38 cellular contexts compared by ENCODE assay signal in genomic region chr14:24514209-24514608, GRCh38. TPM values are rescaled to one million over a fixed set of nuclear protein-coding genes. Genes with fewer than 3 reads are reported as not detected.
"Had no signal": no experiment of that assay in that cellular context is flagged by ENCODE, and none has a peak within 500 bp of the region (broad histone marks: within the 10 kb centered on the region; RNA-seq: fewer than 3 reads in every experiment).

No MANE protein-coding gene starts in this region.

- H3K9me3 ChIP-seq: ascending aorta had no signal

- H3K27ac ChIP-seq: ascending aorta, cardiac muscle cell, VCaP had no signal

- DNase-seq: activated B cell treated with CpG ODN at 0.5 μM for 24 hours; activated CD4-positive, alpha-beta memory T cell treated with anti-CD3 and anti-CD28 coated beads for 36 hours; activated CD4-positive, alpha-beta T cell treated with anti-CD3 and anti-CD28 coated beads for 4 hours; activated CD4-positive, alpha-beta T cell treated with anti-CD3 and anti-CD28 coated beads, Interleukin-2, amount 10 ng/mL, durations not matched to agents 24 days and 14 days; activated CD4-positive, alpha-beta T cell treated with anti-CD3 and anti-CD28 coated beads, Interleukin-2, amount 50 U/mL, for 1 hour; activated CD4-positive, alpha-beta T cell treated with anti-CD3 and anti-CD28 coated beads, Interleukin-2, amount 50 U/mL, for 4 hours; activated CD4-positive, CD25-positive, alpha-beta regulatory T cell treated with anti-CD3 and anti-CD28 coated beads, Interleukin-2, amount 50 U/mL, for 72 hours; activated CD8-positive, alpha-beta memory T cell treated with anti-CD3 and anti-CD28 coated beads, Interleukin-2, amount 50 U/mL, for 4 hours; activated CD8-positive, alpha-beta T cell treated with anti-CD3 and anti-CD28 coated beads for 36 hours; activated effector memory CD4-positive, alpha-beta T cell treated with anti-CD3 and anti-CD28 coated beads, Interleukin-2, amount 50 U/mL, for 16 hours; activated naive CD4-positive, alpha-beta T cell treated with anti-CD3 and anti-CD28 coated beads, Interleukin-2, amount 10 ng/mL, durations not matched to agents 7 days and 5 days; activated naive CD4-positive, alpha-beta T cell treated with Interleukin-2 at 50 U/mL for 16 hours; activated naive CD8-positive, alpha-beta T cell treated with anti-CD3 and anti-CD28 coated beads, Interleukin-2, amount 10 ng/mL, durations not matched to agents 7 days and 5 days; activated naive CD8-positive, alpha-beta T cell treated with anti-CD3 and anti-CD28 coated beads, Interleukin-2, amount 50 U/mL, for 24 hours; activated T-cell treated with anti-CD3 and anti-CD28 coated beads for 4 hours; activated T-cell treated with anti-CD3 and anti-CD28 coated beads, Interleukin-2, amount 50 U/mL, for 1 hour; activated T-cell treated with anti-CD3 and anti-CD28 coated beads, Interleukin-2, amount 50 U/mL, for 4 hours; activated T-cell treated with anti-CD3 and anti-CD28 coated beads, Interleukin-2, amount 50 U/mL, for 72 hours; amygdala; anterior cingulate cortex; caudate nucleus; cerebellar nuclear complex; T-helper 2 cell; T-helper 9 cell had no signal

- H3K9me3 Mint-ChIP-seq: activated CD4-positive, alpha-beta memory T cell treated with anti-CD3 and anti-CD28 coated beads for 36 hours; activated naive CD4-positive, alpha-beta T cell treated with anti-CD3 and anti-CD28 coated beads, Interleukin-2, amount 50 U/mL, for 24 hours; activated naive CD8-positive, alpha-beta T cell treated with anti-CD3 and anti-CD28 coated beads, Interleukin-2, amount 50 U/mL, for 24 hours; activated T-cell treated with anti-CD3 and anti-CD28 coated beads, Interleukin-2, amount 50 U/mL, for 4 hours; T-helper 1 cell treated with Interleukin-12 subunit alpha and Interleukin-12 subunit beta and Interleukin-4 antibody, amounts not matched to agents 30 μg/mL and 1 μg/mL, for 36 hours; T-helper 2 cell treated with Interferon-gamma antibody and Interleukin-4, amounts not matched to agents 5 μg/mL and 100 μg/mL, for 36 hours had no signal

- H3K36me3 ChIP-seq: ascending aorta, cardiac muscle cell had no signal

- H3K4me1 ChIP-seq: ascending aorta had no signal

- H3K27me3 ChIP-seq: ascending aorta, cardiac muscle cell had no signal

- H3K4me1 Mint-ChIP-seq: activated B cell treated with CpG ODN at 0.5 μM for 24 hours; activated CD4-positive, alpha-beta T cell treated with anti-CD3 and anti-CD28 coated beads, Interleukin-2, amount 10 ng/mL, durations not matched to agents 24 days and 14 days; activated naive CD4-positive, alpha-beta T cell treated with anti-CD3 and anti-CD28 coated beads, Interleukin-2, amount 10 ng/mL, durations not matched to agents 7 days and 5 days; activated naive CD4-positive, alpha-beta T cell treated with anti-CD3 and anti-CD28 coated beads, Interleukin-2, amount 50 U/mL, for 24 hours; activated naive CD8-positive, alpha-beta T cell treated with anti-CD3 and anti-CD28 coated beads, Interleukin-2, amount 50 U/mL, for 24 hours; activated T-helper 17 cell treated with anti-CD3 and anti-CD28 coated beads, Interleukin-2, amount 50 U/mL, for 72 hours; brain; central memory CD8-positive, alpha-beta T cell had no signal

- H3K36me3 Mint-ChIP-seq: activated CD4-positive, alpha-beta memory T cell treated with anti-CD3 and anti-CD28 coated beads for 36 hours; activated naive CD4-positive, alpha-beta T cell treated with anti-CD3 and anti-CD28 coated beads, Interleukin-2, amount 10 ng/mL, durations not matched to agents 7 days and 5 days; brain had no signal

- H3K4me3 ChIP-seq: ascending aorta, cardiac muscle cell had no signal

- ATAC-seq: activated CD8-positive, alpha-beta T cell treated with anti-CD3 and anti-CD28 coated beads for 36 hours; activated naive CD8-positive, alpha-beta T cell treated with anti-CD3 and anti-CD28 coated beads, Interleukin-2, amount 50 U/mL, for 24 hours; activated T-cell treated with anti-CD3 and anti-CD28 coated beads, Interleukin-2, amount 50 U/mL, for 4 hours; activated T-helper 17 cell treated with anti-CD3 and anti-CD28 coated beads, Interleukin-2, amount 50 U/mL, for 72 hours had no signal

- H3K4me3 Mint-ChIP-seq: activated B cell treated with CpG ODN at 0.5 μM for 24 hours; activated CD4-positive, alpha-beta memory T cell treated with anti-CD3 and anti-CD28 coated beads for 36 hours; activated CD4-positive, alpha-beta T cell treated with anti-CD3 and anti-CD28 coated beads, Interleukin-2, amount 10 ng/mL, durations not matched to agents 24 days and 14 days; activated CD8-positive, alpha-beta T cell treated with anti-CD3 and anti-CD28 coated beads for 36 hours; activated naive CD4-positive, alpha-beta T cell treated with anti-CD3 and anti-CD28 coated beads, Interleukin-2, amount 10 ng/mL, durations not matched to agents 7 days and 5 days; activated naive CD4-positive, alpha-beta T cell treated with anti-CD3 and anti-CD28 coated beads, Interleukin-2, amount 50 U/mL, for 24 hours; activated naive CD8-positive, alpha-beta T cell; activated naive CD8-positive, alpha-beta T cell treated with anti-CD3 and anti-CD28 coated beads, Interleukin-2, amount 10 ng/mL, durations not matched to agents 7 days and 5 days; activated naive CD8-positive, alpha-beta T cell treated with anti-CD3 and anti-CD28 coated beads, Interleukin-2, amount 50 U/mL, for 24 hours; activated T-cell treated with anti-CD3 and anti-CD28 coated beads, Interleukin-2, amount 50 U/mL, for 4 hours; activated T-cell treated with anti-CD3 and anti-CD28 coated beads, Interleukin-2, amount 50 U/mL, for 72 hours; activated T-helper 1 cell treated with anti-CD3 and anti-CD28 coated beads, Interleukin-12 subunit alpha, Interleukin-12 subunit beta, Interleukin-2, Interleukin-4 antibody, amounts not matched to agents 30 ng/mL and 10 ng/mL and 1 ng/mL, durations not matched to agents 14 hours and 24 hours and 36 hours; activated T-helper 17 cell treated with anti-CD3 and anti-CD28 coated beads, Interleukin-2, amount 50 U/mL, for 72 hours; brain; central memory CD8-positive, alpha-beta T cell; T-helper 1 cell treated with Interleukin-12 subunit alpha and Interleukin-12 subunit beta and Interleukin-4 antibody, amounts not matched to agents 30 μg/mL and 1 μg/mL, for 36 hours; T-helper 2 cell treated with Interferon-gamma antibody and Interleukin-4, amounts not matched to agents 5 μg/mL and 100 μg/mL, for 36 hours had no signal

- H3K27ac Mint-ChIP-seq: activated B cell treated with CpG ODN at 0.5 μM for 24 hours; activated CD4-positive, alpha-beta memory T cell treated with anti-CD3 and anti-CD28 coated beads for 36 hours; activated CD4-positive, alpha-beta T cell treated with anti-CD3 and anti-CD28 coated beads, Interleukin-2, amount 10 ng/mL, durations not matched to agents 24 days and 14 days; activated CD8-positive, alpha-beta T cell treated with anti-CD3 and anti-CD28 coated beads for 36 hours; activated naive CD4-positive, alpha-beta T cell treated with anti-CD3 and anti-CD28 coated beads, Interleukin-2, amount 10 ng/mL, durations not matched to agents 7 days and 5 days; activated naive CD4-positive, alpha-beta T cell treated with anti-CD3 and anti-CD28 coated beads, Interleukin-2, amount 50 U/mL, for 24 hours; activated naive CD8-positive, alpha-beta T cell; activated naive CD8-positive, alpha-beta T cell treated with anti-CD3 and anti-CD28 coated beads, Interleukin-2, amount 10 ng/mL, durations not matched to agents 7 days and 5 days; activated naive CD8-positive, alpha-beta T cell treated with anti-CD3 and anti-CD28 coated beads, Interleukin-2, amount 50 U/mL, for 24 hours; activated T-cell treated with anti-CD3 and anti-CD28 coated beads, Interleukin-2, amount 50 U/mL, for 72 hours; activated T-helper 1 cell treated with anti-CD3 and anti-CD28 coated beads, Interleukin-12 subunit alpha, Interleukin-12 subunit beta, Interleukin-2, Interleukin-4 antibody, amounts not matched to agents 30 ng/mL and 10 ng/mL and 1 ng/mL, durations not matched to agents 14 hours and 24 hours and 36 hours; activated T-helper 17 cell treated with anti-CD3 and anti-CD28 coated beads, Interleukin-2, amount 50 U/mL, for 72 hours; brain; T-helper 1 cell treated with Interleukin-12 subunit alpha and Interleukin-12 subunit beta and Interleukin-4 antibody, amounts not matched to agents 30 μg/mL and 1 μg/mL, for 36 hours; T-helper 2 cell treated with Interferon-gamma antibody and Interleukin-4, amounts not matched to agents 5 μg/mL and 100 μg/mL, for 36 hours had no signal

RNA-seq across cellular contexts. Expression of gene CMA1, which starts 6.1 kb away (rescaled TPM):
- total RNA-seq: activated B cell treated with CpG ODN at 0.5 μM for 24 hours; activated CD4-positive, alpha-beta memory T cell treated with anti-CD3 and anti-CD28 coated beads for 36 hours; activated CD4-positive, alpha-beta T cell treated with anti-CD3 and anti-CD28 coated beads, Interleukin-2, amount 10 ng/mL, durations not matched to agents 24 days and 14 days; activated CD8-positive, alpha-beta memory T cell treated with anti-CD3 and anti-CD28 coated beads for 36 hours; activated T-cell treated with anti-CD3 and anti-CD28 coated beads, Interleukin-2, amount 50 U/mL, for 72 hours; activated T-helper 1 cell treated with anti-CD3 and anti-CD28 coated beads, Interleukin-12 subunit alpha, Interleukin-12 subunit beta, Interleukin-2, Interleukin-4 antibody, amounts not matched to agents 30 ng/mL and 10 ng/mL and 1 ng/mL, durations not matched to agents 14 hours and 24 hours and 36 hours; ascending aorta; bronchial epithelial cell; cardiac muscle cell; chondrocyte had no signal
